In genomic region chr6:28949656-28950195, GRCh38 we compare ENCODE assay signal across 1 cellular context. TPM values are rescaled to one million over a fixed set of nuclear protein-coding genes. Genes with fewer than 3 reads are reported as not detected.
"Had no signal": no experiment of that assay in that cellular context is flagged by ENCODE, and none has a peak within 500 bp of the region (broad histone marks: within the 10 kb centered on the region; RNA-seq: fewer than 3 reads in every experiment).

No MANE protein-coding gene starts in this region.

RNA-seq across cellular contexts. Expression of gene ZNF311, which starts 55.4 kb away (rescaled TPM):
- total RNA-seq: SJSA1 had no signal
